18 cellular contexts compared by ENCODE assay signal in genomic region chr6:154736613-154737259, GRCh38. TPM values are rescaled to one million over a fixed set of nuclear protein-coding genes. Genes with fewer than 3 reads are reported as not detected.
DNase-seq lines count a peak whose midpoint lies in the region; ATAC-seq, FAIRE-seq and TF ChIP-seq lines count a peak whose summit lies in the region.
"Had no signal": no experiment of that assay in that cellular context is flagged by ENCODE, and none has a peak within 500 bp of the region (broad histone marks: within the 10 kb centered on the region; RNA-seq: fewer than 3 reads in every experiment).

No MANE protein-coding gene starts in this region.

- H3K4me3 ChIP-seq in HepG2 (replicated peaks in 1 of 3; ENCODE audit: insufficient read depth in 1 of 3, low read depth in 2 of 3, low read length in 3 of 3) (no peak overlapping the region; a peak in 1 of 6 replicates), right lobe of liver (no peak overlapping the region), subcutaneous abdominal adipose tissue (ENCODE audit: low read depth in 1 of 5, low read length in 5 of 5) (no peak overlapping the region)
- H3K4me3 ChIP-seq: lung had no signal

- BruUV-seq in HepG2 (replicated peaks; lab: Mats Ljungman, UMichigan), result no TSS peak

- H3K9me3 ChIP-seq in HepG2 (ENCODE audit: low read length) (no peaks in the 10 kb centered on the region), right lobe of liver (no peaks in the 10 kb centered on the region), subcutaneous abdominal adipose tissue (ENCODE audit: control insufficient read depth in 5 of 5, low read length in 5 of 5) (no peaks in the 10 kb centered on the region)
- H3K9me3 ChIP-seq: SK-N-SH had no signal

- CTCF ChIA-PET in HepG2 (lab: Yijun Ruan, JAX; ENCODE audit: low intra/inter-chr PET ratio, low total read pairs), result no interaction called here

- no peak for DNase-seq in HepG2 (ENCODE audit: low spot score)
- no peak for DNase-seq in right lobe of liver
- peak; percentile 31 for DNase-seq in OCI-M1 (lab: John Stamatoyannopoulos, UW)
- no peak for DNase-seq in central memory CD8-positive, alpha-beta T cell (ENCODE audit: low spot score in 2 of 2)
- no peak for DNase-seq in NCI-H1694 (lab: John Stamatoyannopoulos, UW)
- DNase-seq: activated CD4-positive, alpha-beta T cell treated with anti-CD3 and anti-CD28 coated beads, Interleukin-2, amount 50 U/mL, for 4 hours; activated naive CD4-positive, alpha-beta T cell treated with anti-CD3 and anti-CD28 coated beads, Interleukin-2, amount 10 ng/mL, durations not matched to agents 7 days and 5 days; DMS79; erythroblast; NCI-H1417; NCI-H69; posterior cingulate gyrus; SK-N-SH had no signal

- H3K4me3 Mint-ChIP-seq in central memory CD8-positive, alpha-beta T cell, result peak overlapping the region; percentile 21
- H3K4me3 Mint-ChIP-seq: activated naive CD4-positive, alpha-beta T cell treated with anti-CD3 and anti-CD28 coated beads, Interleukin-2, amount 10 ng/mL, durations not matched to agents 7 days and 5 days had no signal

- TF ChIP-seq RAD21 in HepG2 (CRISPR knock-in tag; IDR thresholded peaks at IDR 0.05), result no peak

- no peak overlapping the region for H3K27ac ChIP-seq in HepG2 (ENCODE audit: extremely low read length, insufficient read depth, low read length)
- no peak overlapping the region for H3K27ac ChIP-seq in right lobe of liver
- H3K27ac ChIP-seq in subcutaneous abdominal adipose tissue (ENCODE audit: low read depth, low read length), result peak overlapping the region; percentile 10

- H3K79me2 ChIP-seq in HepG2 (ENCODE audit: insufficient read depth, low read length), result peaks cover 75% of the 10 kb centered on the region

- POLR2A ChIA-PET in HepG2 (lab: Yijun Ruan, JAX), result no interaction called here

- peaks cover 14% of the 10 kb centered on the region for H3K36me3 Mint-ChIP-seq in central memory CD8-positive, alpha-beta T cell (ENCODE audit: insufficient read depth)

- no peak for FAIRE-seq in HepG2 (lab: Jason Lieb, UNC)
- FAIRE-seq: GM12892 had no signal

- H4K20me1 ChIP-seq in HepG2 (ENCODE audit: insufficient read depth, low read length), result peaks cover 74% of the 10 kb centered on the region

- no peak overlapping the region for H3K27ac Mint-ChIP-seq in central memory CD8-positive, alpha-beta T cell (ENCODE audit: low read depth)
- H3K27ac Mint-ChIP-seq: activated naive CD4-positive, alpha-beta T cell treated with anti-CD3 and anti-CD28 coated beads, Interleukin-2, amount 10 ng/mL, durations not matched to agents 7 days and 5 days had no signal

- H3K9ac ChIP-seq in HepG2 (ENCODE audit: insufficient read depth, low read depth, low read length) (no peak overlapping the region), subcutaneous abdominal adipose tissue (ENCODE audit: low read length in 5 of 5) (peak overlapping the region in 1 of 5 donors; percentile 43)
- H3K9ac ChIP-seq: SK-N-SH had no signal

- H3K27me3 Mint-ChIP-seq in central memory CD8-positive, alpha-beta T cell, result no peaks in the 10 kb centered on the region
- H3K27me3 Mint-ChIP-seq: activated naive CD4-positive, alpha-beta T cell treated with anti-CD3 and anti-CD28 coated beads, Interleukin-2, amount 10 ng/mL, durations not matched to agents 7 days and 5 days had no signal

- H3K27me3 ChIP-seq in HepG2 (ENCODE audit: control insufficient read depth in 1 of 2, insufficient read depth in 2 of 2, low read length in 2 of 2) (no peaks in the 10 kb centered on the region; a peak in 2 of 5 replicates), right lobe of liver (no peaks in the 10 kb centered on the region), subcutaneous abdominal adipose tissue (ENCODE audit: control insufficient read depth in 5 of 5, insufficient read depth in 4 of 5, low read length in 5 of 5) (no peaks in the 10 kb centered on the region)

- TF ChIP-seq EP300 in HepG2 (IDR thresholded peaks at IDR 0.05; ENCODE audit: low read depth in 2 of 2, low read length in 2 of 2) (no peak), HepG2 (CRISPR knock-in tag; IDR thresholded peaks at IDR 0.05; ENCODE audit: borderline replicate concordance) (no peak)

- peak overlapping the region; percentile 37; the same call in 1 of the 2 replicates for H3K4me2 ChIP-seq in HepG2 (ENCODE audit: low read depth, low read length)

- TF ChIP-seq CTCF in HepG2 (CRISPR knock-in tag; IDR thresholded peaks at IDR 0.05) (no peak), right lobe of liver (IDR thresholded peaks at IDR 0.05) (no peak)

- H3K4me1 ChIP-seq in HepG2 (ENCODE audit: insufficient read depth, low read length) (peaks cover 79% of the 10 kb centered on the region), right lobe of liver (peaks cover 0 to 27% (median 7%) of the 10 kb centered on the region in 4 donors), subcutaneous abdominal adipose tissue (ENCODE audit: control insufficient read depth in 5 of 5, insufficient read depth in 5 of 5, low read length in 5 of 5) (peaks cover 2 to 67% (median 58%) of the 10 kb centered on the region in 5 donors)

- TF ChIP-seq POLR2A in HepG2 (IDR thresholded peaks at IDR 0.05; ENCODE audit: insufficient read depth in 1 of 2, low read depth in 2 of 2, low read length in 2 of 2) (no peak), right lobe of liver (IDR thresholded peaks at IDR 0.05) (no peak)

- no peak overlapping the region for H2AFZ ChIP-seq in HepG2 (ENCODE audit: low read length)

- ATAC-seq in HepG2 (no peak), right lobe of liver (no peak), HG02870 (IDR thresholded peaks at IDR 0.05; ENCODE audit: unreplicated experiment) (no peak), GM19397 (IDR thresholded peaks at IDR 0.05; ENCODE audit: unreplicated experiment) (no peak)
- ATAC-seq in central memory CD8-positive, alpha-beta T cell (replicated peaks; ENCODE audit: extremely low read depth, poor library complexity, severe bottlenecking), result no peak

- intact Hi-C loops in HepG2 (cut with micrococcal nuclease; ENCODE audit: unreplicated experiment), result no loop called here
- intact Hi-C loops in right lobe of liver (cut with DNase I), result no loop called here

- WGBS in HepG2 (ENCODE audit: low lambda C conversion rate), result 91% methylated on average over 4 of the region's 4 CpGs
- WGBS in right lobe of liver (ENCODE audit: insufficient coverage, low coverage, low lambda C conversion rate, missing lambda C conversion rate), result 68% methylated on average over 4 of the region's 4 CpGs

- no peaks in the 10 kb centered on the region for H3K9me3 Mint-ChIP-seq in central memory CD8-positive, alpha-beta T cell
- H3K9me3 Mint-ChIP-seq: activated naive CD4-positive, alpha-beta T cell treated with anti-CD3 and anti-CD28 coated beads, Interleukin-2, amount 10 ng/mL, durations not matched to agents 7 days and 5 days had no signal

- peaks cover 47% of the 10 kb centered on the region for H3K4me1 Mint-ChIP-seq in central memory CD8-positive, alpha-beta T cell

- H3K36me3 ChIP-seq in HepG2 (replicated peaks in 1 of 2; ENCODE audit: control insufficient read depth in 1 of 2, insufficient read depth in 2 of 2, low read length in 2 of 2) (peaks cover 5 to 32% of the 10 kb centered on the region in 2 experiments; a peak in 3 of 5 replicates), right lobe of liver (no peaks in the 10 kb centered on the region), subcutaneous abdominal adipose tissue (ENCODE audit: control insufficient read depth in 5 of 5, insufficient read depth in 5 of 5, low read length in 5 of 5) (peaks cover 0 to 2% (median under 1%) of the 10 kb centered on the region in 5 donors)

- in situ Hi-C loops in HepG2 (cut with HindIII; ENCODE audit: extremely low pct_ligation_motif_present, low pct_unique_long_range_greater_than_20kb), result no loop called here

TF ChIP-seq in HepG2, 621 proteins besides CTCF, POLR2A, EP300 and RAD21 (continues in another document):
- no peak for TF ChIP-seq SNAPC2 (CRISPR knock-in tag; IDR thresholded peaks at IDR 0.05)
- peak; percentile 51; the same call in 1 of the 2 replicates for TF ChIP-seq MAFF (IDR thresholded peaks at IDR 0.05; ENCODE audit: low read depth, low read length)

RNA-seq across cellular contexts. Expression of gene SCAF8, which starts 3.5 kb away (rescaled TPM):
- total RNA-seq in HepG2 (2016; rRNA removed; fragmentation: Illumina TruSeq; extraction: Trizol) (40.8 and 47.3 TPM in 2 replicates), right lobe of liver (10 to 100 TPM; 12.7 to 17.2 (median 14.3) TPM)
- 26.0 and 29.0 TPM in 2 replicates for total RNA-seq in HepG2 (2016; cell fraction: cytosol; rRNA removed; fragmentation: Illumina TruSeq; extraction: Trizol; ENCODE audit: low read depth)
- total RNA-seq in HepG2 (2016; cell fraction: insoluble cytoplasmic fraction; rRNA removed; fragmentation: Illumina TruSeq; extraction: Trizol), result 40.5 and 41.2 TPM in 2 replicates
- total RNA-seq in HepG2 (2016; cell fraction: membrane; rRNA removed; fragmentation: Illumina TruSeq; extraction: Trizol), result 28.7 and 35.1 TPM in 2 replicates
- total RNA-seq in HepG2 (2016; cell fraction: nucleus; rRNA removed; fragmentation: Illumina TruSeq; extraction: Trizol), result 50.1 and 57.5 TPM in 2 replicates
- 15.3 and 15.9 TPM in 2 replicates for polyA plus RNA-seq in HepG2 (2011; rRNA removed)
- 8.6 and 12.5 TPM in 2 replicates for polyA plus RNA-seq in HepG2 (2011; cell fraction: cytosol; rRNA removed)
- polyA plus RNA-seq in HepG2 (2011; cell fraction: nucleus; rRNA removed), result 18.2 and 21.0 TPM in 2 replicates
- polyA plus RNA-seq in HepG2 (2012), result 18.5 and 22.9 TPM in 2 replicates
- 1.1 and 1.3 TPM in 2 replicates for polyA plus RNA-seq in HepG2 (2016; cell fraction: cytosol; fragmentation: Illumina TruSeq; extraction: Trizol; ENCODE audit: low read depth)
- polyA plus RNA-seq in HepG2 (2016; cell fraction: insoluble cytoplasmic fraction; fragmentation: Illumina TruSeq; extraction: Trizol; ENCODE audit: low read depth), result 29.6 and 35.5 TPM in 2 replicates
- polyA plus RNA-seq in HepG2 (2016; cell fraction: membrane; fragmentation: Illumina TruSeq; extraction: Trizol; ENCODE audit: low read depth), result 4.5 and 5.1 TPM in 2 replicates
- polyA plus RNA-seq in HepG2 (2016; cell fraction: nucleus; fragmentation: Illumina TruSeq; extraction: Trizol; ENCODE audit: insufficient read depth, low read depth), result 46.1 and 46.5 TPM in 2 replicates
- 13.0 and 26.4 TPM in 2 replicates for polyA minus RNA-seq in HepG2 (2011; rRNA and poly(A)+ RNA removed; ENCODE audit: low replicate concordance)
- 29.2 and 29.5 TPM in 2 replicates for polyA minus RNA-seq in HepG2 (2011; cell fraction: cytosol; rRNA and poly(A)+ RNA removed)
- polyA minus RNA-seq in HepG2 (2011; cell fraction: nucleus; rRNA and poly(A)+ RNA removed), result 91.9 and 92.7 TPM in 2 replicates
